In genomic region chr20:41136336-41136694, GRCh38 we compare ENCODE assay signal across 8 cellular contexts. TPM values are rescaled to one million over a fixed set of nuclear protein-coding genes. Genes with fewer than 3 reads are reported as not detected.
A peak's percentile ranks its signal among the peaks of the same experiment; 100 is the strongest.
DNase-seq lines count a peak whose midpoint lies in the region; ATAC-seq and TF ChIP-seq lines count a peak whose summit lies in the region.

No MANE protein-coding gene starts in this region.

- H3K4me1 Mint-ChIP-seq in glutamatergic neuron (ENCODE audit: low read depth, unreplicated experiment): peaks cover 39% of the 10 kb centered on the region

- no peak for DNase-seq in glutamatergic neuron
- DNase-seq in smooth muscle cell (lab: John Stamatoyannopoulos, UW; ENCODE audit: unreplicated experiment): no peak
- DNase-seq in AG08396 (ENCODE audit: low spot score): no peak
- DNase-seq in HuH-7.5 (ENCODE audit: low spot score): no peak
- no peak for DNase-seq in DMS53 treated with DMSO at 0.1 percent for 48 hours (lab: John Stamatoyannopoulos, UW; ENCODE audit: unreplicated experiment)

- H3K36me3 ChIP-seq in HEK293 (ENCODE audit: control insufficient read depth in 2 of 2, insufficient read depth in 1 of 2, low read length in 2 of 2) (peaks cover 0 to 23% of the 10 kb centered on the region in 2 experiments; a peak in 1 of 3 replicates), SU-DHL-6 (ENCODE audit: low read length) (no peaks in the 10 kb centered on the region), smooth muscle cell (ENCODE audit: low read depth) (no peaks in the 10 kb centered on the region)

- peaks cover 30% of the 10 kb centered on the region for H3K79me2 ChIP-seq in SU-DHL-6 (ENCODE audit: insufficient read depth, low read length)
- peaks cover 39% of the 10 kb centered on the region for H3K79me2 ChIP-seq in smooth muscle cell (ENCODE audit: low read depth)

- TF ChIP-seq CTCF in HEK293 (tag by site-specific recombination; IDR thresholded peaks at IDR 0.05): no peak
- no peak for TF ChIP-seq CTCF in SU-DHL-6 (IDR thresholded peaks at IDR 0.05; ENCODE audit: insufficient read depth, low read length, poor library complexity, severe bottlenecking)
- no peak for TF ChIP-seq CTCF in glutamatergic neuron (IDR thresholded peaks at IDR 0.05; ENCODE audit: partially characterized antibody, unreplicated experiment)
- no peak for TF ChIP-seq CTCF in smooth muscle cell (IDR thresholded peaks at IDR 0.05; ENCODE audit: borderline replicate concordance, insufficient read depth, poor library complexity, severe bottlenecking)

- H3K9ac ChIP-seq in SU-DHL-6 (ENCODE audit: low read length) (peak overlapping the region; percentile 80), smooth muscle cell (ENCODE audit: low read depth) (peak overlapping the region; percentile 92)

- peak overlapping the region; percentile 79 for H2AFZ ChIP-seq in SU-DHL-6 (ENCODE audit: low read depth, low read length, severe bottlenecking)
- no peak overlapping the region for H2AFZ ChIP-seq in smooth muscle cell (ENCODE audit: low read depth)

- POLR2A ChIA-PET in HEK293 (lab: Yijun Ruan, JAX): interaction anchor here (0.7 kb wide), 1 partner anchor 12 kb away, joined by 4 read pairs; no protein-coding TSS in a partner anchor

- H3K27me3 Mint-ChIP-seq in glutamatergic neuron (ENCODE audit: unreplicated experiment): peaks cover 17% of the 10 kb centered on the region

- H3K4me2 ChIP-seq in SU-DHL-6 (ENCODE audit: low read depth, low read length, poor library complexity, severe bottlenecking): peak overlapping the region; percentile 75
- H3K4me2 ChIP-seq in smooth muscle cell: peak overlapping the region; percentile 91

- H3K4me3 Mint-ChIP-seq in glutamatergic neuron (ENCODE audit: unreplicated experiment): peak overlapping the region; percentile 84

- H3K27me3 ChIP-seq in SU-DHL-6 (ENCODE audit: low read length): no peaks in the 10 kb centered on the region
- H3K27me3 ChIP-seq in smooth muscle cell (ENCODE audit: low read depth): no peaks in the 10 kb centered on the region

- WGBS in smooth muscle cell (ENCODE audit: low lambda C conversion rate): 22% methylated on average over 16 of the region's 17 CpGs

- peak overlapping the region; percentile 88 for H3K4me3 ChIP-seq in HEK293 (ENCODE audit: low read depth, low read length)
- H3K4me3 ChIP-seq in SU-DHL-6 (ENCODE audit: insufficient read depth, low read length, poor library complexity, severe bottlenecking): peak overlapping the region; percentile 72
- H3K4me3 ChIP-seq in smooth muscle cell: peak overlapping the region; percentile 96

- H3K27ac ChIP-seq in HEK293 (ENCODE audit: extremely low read depth, low read depth, low read length) (peak overlapping the region; percentile 97; the same call in 1 of the 2 replicates), SU-DHL-6 (ENCODE audit: low read depth, low read length) (no peak overlapping the region), smooth muscle cell (ENCODE audit: low read depth) (peak overlapping the region; percentile 92)

- H3K4me1 ChIP-seq in HEK293 (ENCODE audit: control insufficient read depth, insufficient read depth, low read length): no peaks in the 10 kb centered on the region
- H3K4me1 ChIP-seq in smooth muscle cell (ENCODE audit: low read depth): peaks cover 16% of the 10 kb centered on the region

- H3F3A ChIP-seq in SU-DHL-6 (ENCODE audit: insufficient read depth) (peaks cover 8% of the 10 kb centered on the region; the same call in 1 of the 2 replicates), smooth muscle cell (ENCODE audit: low read depth) (peaks cover 7% of the 10 kb centered on the region)

- no peaks in the 10 kb centered on the region for H3K36me3 Mint-ChIP-seq in glutamatergic neuron (ENCODE audit: unreplicated experiment)

- H4K20me1 ChIP-seq in SU-DHL-6 (ENCODE audit: low read depth, low read length) (no peaks in the 10 kb centered on the region), smooth muscle cell (ENCODE audit: low read depth) (peaks cover 34% of the 10 kb centered on the region)

- no peaks in the 10 kb centered on the region for H3K9me2 ChIP-seq in SU-DHL-6 (replicated peaks; ENCODE audit: insufficient read depth, low read length)

- CTCF ChIA-PET in HEK293 (lab: Yijun Ruan, JAX): interaction anchor here (0.6 to 5.1 kb wide), 12 partner anchors 10 to 1825 kb away, joined by 3 to 39 read pairs (median 4); partner anchors contain the start of gene LPIN3

- no peak for ATAC-seq in GM21447 (IDR thresholded peaks at IDR 0.05; ENCODE audit: unreplicated experiment)

- H3K9me3 Mint-ChIP-seq in glutamatergic neuron (ENCODE audit: unreplicated experiment): peaks cover 17% of the 10 kb centered on the region

- H3K9me3 ChIP-seq in HEK293 (ENCODE audit: control insufficient read depth, insufficient read depth, low read depth, low read length) (no peaks in the 10 kb centered on the region), SU-DHL-6 (ENCODE audit: insufficient read depth, low read length) (no peaks in the 10 kb centered on the region), smooth muscle cell (replicated peaks; ENCODE audit: low read depth) (no peaks in the 10 kb centered on the region)

- H3K27ac Mint-ChIP-seq in glutamatergic neuron (ENCODE audit: unreplicated experiment): peak overlapping the region; percentile 91

TF ChIP-seq in HEK293, 187 proteins besides CTCF, POLR2A, EP300 and RAD21:
- TF ChIP-seq MYNN (tag by site-specific recombination; IDR thresholded peaks at IDR 0.05; ENCODE audit: borderline replicate concordance) (no peak), RBAK (tag by site-specific recombination; IDR thresholded peaks at IDR 0.05) (no peak), BCL11B (tag by site-specific recombination; IDR thresholded peaks at IDR 0.05; ENCODE audit: low read depth) (no peak), ZNF501 (tag by site-specific recombination; IDR thresholded peaks at IDR 0.05) (no peak), ZNF843 (tag by site-specific recombination; IDR thresholded peaks at IDR 0.05) (no peak), ZNF623 (tag by site-specific recombination; IDR thresholded peaks at IDR 0.05) (no peak), TSHZ1 (tag by site-specific recombination; IDR thresholded peaks at IDR 0.05; ENCODE audit: borderline replicate concordance) (no peak), ZNF544 (tag by site-specific recombination; IDR thresholded peaks at IDR 0.05) (no peak), ZNF776 (tag by site-specific recombination; IDR thresholded peaks at IDR 0.05; ENCODE audit: borderline replicate concordance) (no peak), ZXDB (tag by site-specific recombination; IDR thresholded peaks at IDR 0.05) (no peak), ZBTB8A (tag by site-specific recombination; IDR thresholded peaks at IDR 0.05) (no peak)

RNA-seq across cellular contexts. Expression of gene PLCG1, which starts 1.0 kb away (rescaled TPM):
- total RNA-seq in glutamatergic neuron (ENCODE audit: unreplicated experiment): 458 TPM
- 45.2 and 77.1 TPM in 2 replicates for total RNA-seq in smooth muscle cell
- polyA plus RNA-seq in smooth muscle cell: 36.9 and 38.5 TPM in 2 replicates
